ENCODE assay signal across 33 cellular contexts in the genomic region with DNA sequence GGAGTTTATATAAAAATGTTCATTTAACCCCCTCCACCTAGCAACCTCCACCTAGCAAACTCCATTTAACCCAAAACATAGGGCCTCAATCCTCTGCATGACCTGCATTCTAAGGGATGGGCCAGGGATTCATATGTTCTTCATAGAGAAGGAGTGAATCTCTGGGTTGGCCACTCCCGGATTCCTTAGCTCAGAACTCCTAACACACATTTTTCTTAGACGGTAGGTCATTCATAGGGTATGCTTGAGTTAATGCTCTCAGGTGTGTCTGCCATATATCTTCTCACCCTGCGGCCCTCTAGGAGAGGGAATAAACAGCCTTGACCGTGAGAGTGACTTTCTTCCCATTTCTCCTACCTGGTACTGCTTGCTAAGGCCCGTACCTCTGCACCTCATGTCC.
"Had no signal": no experiment of that assay in that cellular context is flagged by ENCODE, and none has a peak within 500 bp of the region (broad histone marks: within the 10 kb centered on the region; RNA-seq: fewer than 3 reads in every experiment).

No MANE protein-coding gene starts in this region.

- H3K27ac ChIP-seq: adrenal gland, ascending aorta, cardiac muscle cell, colonic mucosa, heart right ventricle, left ventricle myocardium inferior, neutrophil, pancreas, prostate gland, skin epidermis, testis, transverse colon, vagina, WERI-Rb-1 had no signal

- H3K4me3 ChIP-seq: adrenal gland, ascending aorta, cardiac muscle cell, colonic mucosa, heart right ventricle, left ventricle myocardium inferior, lung, pancreas, prostate gland, skin epidermis, testis, transverse colon, vagina had no signal

- H3K27me3 ChIP-seq: adrenal gland, ascending aorta, cardiac muscle cell, colonic mucosa, heart right ventricle, neutrophil, pancreas, testis, transverse colon, vagina had no signal

- H3K36me3 ChIP-seq: adrenal gland, ascending aorta, cardiac muscle cell, colonic mucosa, heart right ventricle, left ventricle myocardium inferior, neutrophil, pancreas, prostate gland, transverse colon, vagina, WERI-Rb-1 had no signal

- H3K4me1 ChIP-seq: ascending aorta, colonic mucosa, left ventricle myocardium inferior, pancreas, prostate gland, testis, transverse colon, vagina had no signal

- DNase-seq: activated CD4-positive, alpha-beta T cell treated with anti-CD3 and anti-CD28 coated beads for 48 hours; activated CD4-positive, alpha-beta T cell treated with anti-CD3 and anti-CD28 coated beads, Interleukin-2, amount 50 U/mL, for 48 hours; activated CD8-positive, alpha-beta memory T cell treated with anti-CD3 and anti-CD28 coated beads for 24 hours; activated effector memory CD4-positive, alpha-beta T cell treated with Interleukin-2 at 50 U/mL for 16 hours; activated naive CD4-positive, alpha-beta T cell treated with Interleukin-2 at 50 U/mL for 16 hours; adrenal gland; cerebellar nuclear complex; colonic mucosa; effector CD8-positive, alpha-beta T cell; foreskin melanocyte; heart right ventricle; left ventricle myocardium inferior; naive B cell; nephron progenitor cell; pancreas; retina; stimulated activated CD4-positive, alpha-beta T cell treated with anti-CD3 and anti-CD28 coated beads, Interleukin-12 subunit alpha, Interleukin-12 subunit beta, amount 100 ng/mL, for 4 hours; stimulated activated CD4-positive, alpha-beta T cell treated with anti-CD3 and anti-CD28 coated beads, Interleukin-4, amount 100 ng/mL, for 1 hour; stimulated activated naive CD8-positive, alpha-beta T cell treated with anti-CD3 and anti-CD28 coated beads, Interleukin-15, Interleukin-2, amounts not matched to agents 100 U/mL and 50 U/mL, for 24 hours; T-helper 17 cell; T1000; testis; transverse colon; WERI-Rb-1 had no signal

- FAIRE-seq: pancreas had no signal

- ATAC-seq: activated CD4-positive, CD25-positive, alpha-beta regulatory T cell treated with anti-CD3 and anti-CD28 coated beads, Interleukin-2, amount 50 U/mL, for 24 hours; heart right ventricle; pancreas; sciatic nerve; stimulated activated naive CD8-positive, alpha-beta T cell treated with anti-CD3 and anti-CD28 coated beads, Interleukin-15, Interleukin-2, amounts not matched to agents 100 U/mL and 50 U/mL, for 24 hours; T-helper 17 cell had no signal

- H3K9me3 ChIP-seq: ascending aorta, colonic mucosa, heart right ventricle, left ventricle myocardium inferior, neutrophil, pancreas, prostate gland, testis, transverse colon, vagina had no signal
